35 cellular contexts compared by ENCODE assay signal in the genomic region with DNA sequence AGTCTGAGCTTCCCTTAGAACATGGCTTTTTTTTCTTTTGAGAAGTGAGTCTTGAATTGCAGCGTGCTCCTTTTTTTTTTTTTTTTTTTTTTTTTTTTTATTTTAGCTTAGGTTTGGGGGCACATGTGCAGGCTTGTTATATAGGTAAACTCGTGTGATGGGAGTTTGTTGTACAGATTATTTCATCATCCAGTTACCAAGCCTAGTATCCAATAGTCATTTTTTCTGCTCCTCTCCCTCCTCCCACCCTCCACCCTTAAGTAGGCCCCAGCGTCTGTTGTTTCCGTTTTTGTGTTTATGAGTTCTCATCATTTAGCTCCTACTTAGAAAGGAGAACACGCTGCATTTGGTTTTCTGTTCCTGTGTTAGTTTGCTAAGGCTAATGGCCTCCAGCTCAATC.
"Had no signal": no experiment of that assay in that cellular context is flagged by ENCODE, and none has a peak within 500 bp of the region (broad histone marks: within the 10 kb centered on the region; RNA-seq: fewer than 3 reads in every experiment).

No MANE protein-coding gene starts in this region.

- H3K36me3 ChIP-seq: brain microvascular endothelial cell, esophagus squamous epithelium, gastrocnemius medialis, neutrophil, pancreas, prostate gland, suprapubic skin, tibial artery, upper lobe of right lung had no signal

- H3K4me3 Mint-ChIP-seq: activated CD4-positive, alpha-beta memory T cell treated with anti-CD3 and anti-CD28 coated beads for 36 hours; activated CD4-positive, alpha-beta T cell treated with anti-CD3 and anti-CD28 coated beads, Interleukin-2, amount 10 ng/mL, durations not matched to agents 24 days and 14 days; activated T-cell treated with anti-CD3 and anti-CD28 coated beads, Interleukin-2, amount 50 U/mL, for 24 hours; effector memory CD8-positive, alpha-beta T cell; nephron; stimulated activated memory B cell treated with anti-CD40 and anti-IgM and Interleukin-4, amounts not matched to agents 10 μg/mL and 1 μg/mL and 100 μg/mL, for 72 hours; T-helper 17 cell had no signal

- ATAC-seq: effector memory CD8-positive, alpha-beta T cell; gastrocnemius medialis; left cardiac atrium; left ventricle myocardium superior; pancreas; sciatic nerve; stimulated activated memory B cell treated with anti-CD40 and anti-IgM and Interleukin-4, amounts not matched to agents 10 μg/mL and 1 μg/mL and 100 μg/mL, for 72 hours; T-helper 17 cell; upper lobe of right lung had no signal

- DNase-seq: activated CD4-positive, alpha-beta memory T cell treated with anti-CD3 and anti-CD28 coated beads for 36 hours; activated CD4-positive, alpha-beta T cell treated with anti-CD3 and anti-CD28 coated beads, Interleukin-2, amount 10 ng/mL, durations not matched to agents 24 days and 14 days; activated CD4-positive, CD25-positive, alpha-beta regulatory T cell treated with anti-CD3 and anti-CD28 coated beads, Interleukin-2, amount 50 U/mL, for 72 hours; activated CD8-positive, alpha-beta memory T cell treated with anti-CD3 and anti-CD28 coated beads, Interleukin-2, amount 50 U/mL, for 48 hours; activated gamma-delta T cell treated with Interleukin-2 at 50 U/mL for 16 hours; activated naive CD4-positive, alpha-beta T cell treated with anti-CD3 and anti-CD28 coated beads, Interleukin-2, amount 50 U/mL, for 16 hours; activated T-cell treated with anti-CD3 and anti-CD28 coated beads, Interleukin-2, amount 50 U/mL, for 24 hours; amniotic stem cell; brain microvascular endothelial cell; caudate nucleus; cortex of kidney; effector memory CD8-positive, alpha-beta T cell; esophagus squamous epithelium; gastrocnemius medialis; hippocampal formation; left cardiac atrium; left ventricle myocardium superior; pancreas; retina; stimulated activated CD4-positive, alpha-beta T cell treated with anti-CD3 and anti-CD28 coated beads, Interleukin-1b, Interleukin-23, amount 100 ng/mL, for 48 hours; stimulated activated CD4-positive, alpha-beta T cell treated with anti-CD3 and anti-CD28 coated beads, Interleukin-4, amount 100 ng/mL, for 4 hours; stimulated activated CD8-positive, alpha-beta memory T cell treated with anti-CD3 and anti-CD28 coated beads, Interleukin-4, amount 100 ng/mL, for 48 hours; T-helper 17 cell; T1000; tibial artery; upper lobe of right lung had no signal

- H3K27ac ChIP-seq: brain microvascular endothelial cell, esophagus squamous epithelium, gastrocnemius medialis, neutrophil, pancreas, prostate gland, skin epidermis, suprapubic skin, tibial artery, upper lobe of right lung had no signal

- H3K4me1 Mint-ChIP-seq: nephron; stimulated activated memory B cell treated with anti-CD40 and anti-IgM and Interleukin-4, amounts not matched to agents 10 μg/mL and 1 μg/mL and 100 μg/mL, for 72 hours; T-helper 17 cell had no signal

- H3K27me3 ChIP-seq: brain microvascular endothelial cell, esophagus squamous epithelium, gastrocnemius medialis, neutrophil, pancreas, suprapubic skin, tibial artery, upper lobe of right lung had no signal

- H3K27me3 Mint-ChIP-seq: activated CD4-positive, alpha-beta memory T cell treated with anti-CD3 and anti-CD28 coated beads for 36 hours; activated CD4-positive, alpha-beta T cell treated with anti-CD3 and anti-CD28 coated beads, Interleukin-2, amount 10 ng/mL, durations not matched to agents 24 days and 14 days; activated T-cell treated with anti-CD3 and anti-CD28 coated beads, Interleukin-2, amount 50 U/mL, for 24 hours; effector memory CD8-positive, alpha-beta T cell; T-helper 17 cell had no signal

- FAIRE-seq: astrocyte, keratinocyte, pancreas had no signal

- H3K4me3 ChIP-seq: esophagus squamous epithelium, gastrocnemius medialis, pancreas, prostate gland, skin epidermis, suprapubic skin, tibial artery, upper lobe of right lung had no signal

- H3K36me3 Mint-ChIP-seq: activated CD4-positive, alpha-beta memory T cell treated with anti-CD3 and anti-CD28 coated beads for 36 hours; stimulated activated memory B cell treated with anti-CD40 and anti-IgM and Interleukin-4, amounts not matched to agents 10 μg/mL and 1 μg/mL and 100 μg/mL, for 72 hours had no signal

- H3K9me3 ChIP-seq: esophagus squamous epithelium, gastrocnemius medialis, neutrophil, pancreas, prostate gland, suprapubic skin had no signal

- H3K4me1 ChIP-seq: esophagus squamous epithelium, gastrocnemius medialis, pancreas, prostate gland, suprapubic skin, tibial artery, upper lobe of right lung had no signal

- H3K27ac Mint-ChIP-seq: activated CD4-positive, alpha-beta memory T cell treated with anti-CD3 and anti-CD28 coated beads for 36 hours; activated CD4-positive, alpha-beta T cell treated with anti-CD3 and anti-CD28 coated beads, Interleukin-2, amount 10 ng/mL, durations not matched to agents 24 days and 14 days; activated T-cell treated with anti-CD3 and anti-CD28 coated beads, Interleukin-2, amount 50 U/mL, for 24 hours; effector memory CD8-positive, alpha-beta T cell; nephron; stimulated activated memory B cell treated with anti-CD40 and anti-IgM and Interleukin-4, amounts not matched to agents 10 μg/mL and 1 μg/mL and 100 μg/mL, for 72 hours; T-helper 17 cell had no signal
